ENCODE assay signal across 1 cellular context in genomic region chr10:110535958-110536891, GRCh38.
TF ChIP-seq lines count a peak whose summit lies in the region.

No MANE protein-coding gene starts in this region.

TF ChIP-seq in GM12878, 131 proteins besides CTCF, POLR2A, EP300 and RAD21 (continued from another document and continues in another):
- TF ChIP-seq ASH2L (IDR thresholded peaks at IDR 0.05; ENCODE audit: borderline replicate concordance, low read depth) (no peak), TCF7 (IDR thresholded peaks at IDR 0.05; ENCODE audit: borderline replicate concordance) (no peak), ZSCAN29 (IDR thresholded peaks at IDR 0.05) (no peak), POLR2AphosphoS2 (IDR thresholded peaks at IDR 0.05; ENCODE audit: low read depth, low read length) (no peak), E2F4 (IDR thresholded peaks at IDR 0.05; ENCODE audit: low read depth, low read length) (no peak), CHD4 (IDR thresholded peaks at IDR 0.05) (no peak), RB1 (IDR thresholded peaks at IDR 0.05; ENCODE audit: borderline replicate concordance) (peak; percentile 61; the same call in 1 of the 2 replicates), HDGF (IDR thresholded peaks at IDR 0.05) (no peak), SREBF1 (IDR thresholded peaks at IDR 0.05; ENCODE audit: low read length) (no peak), CBX5 (IDR thresholded peaks at IDR 0.05; ENCODE audit: low read depth) (no peak; the same call in 1 of the 2 replicates), ZBTB4 (CRISPR knock-in tag; IDR thresholded peaks at IDR 0.05) (no peak), SREBF2 (IDR thresholded peaks at IDR 0.05; ENCODE audit: low read length) (no peak), LARP7 (IDR thresholded peaks at IDR 0.05) (0 out of 2 replicates have a peak, but pooled peaks have one; percentile 61), RCOR1 (conservative IDR thresholded peaks at IDR 0.05; ENCODE audit: low read depth, low read length) (no peak), E2F8 (IDR thresholded peaks at IDR 0.05; ENCODE audit: low read depth, partially characterized antibody) (no peak), MXI1 (IDR thresholded peaks at IDR 0.05; ENCODE audit: low read depth, low read length) (no peak; the same call in 1 of the 2 replicates), BHLHE40 (IDR thresholded peaks at IDR 0.05; ENCODE audit: borderline replicate concordance in 1 of 2, low read depth in 2 of 2, low read length in 1 of 2) (peak; percentile 90 to 92), ZNF687 (IDR thresholded peaks at IDR 0.05) (no peak; the same call in 1 of the 2 replicates), IKZF2 (IDR thresholded peaks at IDR 0.05) (peak; percentile 99), ZBTB40 (IDR thresholded peaks at IDR 0.05; ENCODE audit: borderline replicate concordance) (peak; percentile 27; the same call in 1 of the 2 replicates), SMAD5 (IDR thresholded peaks at IDR 0.05; ENCODE audit: low read depth) (no peak), SIX5 (IDR thresholded peaks at IDR 0.05; ENCODE audit: low read depth, low read length, severe bottlenecking) (no peak), IRF5 (IDR thresholded peaks at IDR 0.05; ENCODE audit: borderline replicate concordance) (no peak), MTA2 (IDR thresholded peaks at IDR 0.05; ENCODE audit: low read depth) (peak; percentile 93), ZNF384 (IDR thresholded peaks at IDR 0.05; ENCODE audit: borderline replicate concordance, low read depth, low read length) (no peak), MEF2A (IDR thresholded peaks at IDR 0.05; ENCODE audit: insufficient read depth, low read depth, low read length) (no peak), SIN3A (IDR thresholded peaks at IDR 0.05; ENCODE audit: low read depth, low read length) (no peak)
- TF ChIP-seq, protein P1, sequence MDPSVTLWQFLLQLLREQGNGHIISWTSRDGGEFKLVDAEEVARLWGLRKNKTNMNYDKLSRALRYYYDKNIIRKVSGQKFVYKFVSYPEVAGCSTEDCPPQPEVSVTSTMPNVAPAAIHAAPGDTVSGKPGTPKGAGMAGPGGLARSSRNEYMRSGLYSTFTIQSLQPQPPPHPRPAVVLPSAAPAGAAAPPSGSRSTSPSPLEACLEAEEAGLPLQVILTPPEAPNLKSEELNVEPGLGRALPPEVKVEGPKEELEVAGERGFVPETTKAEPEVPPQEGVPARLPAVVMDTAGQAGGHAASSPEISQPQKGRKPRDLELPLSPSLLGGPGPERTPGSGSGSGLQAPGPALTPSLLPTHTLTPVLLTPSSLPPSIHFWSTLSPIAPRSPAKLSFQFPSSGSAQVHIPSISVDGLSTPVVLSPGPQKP (IDR thresholded peaks at IDR 0.05; ENCODE audit: low read depth, low read length) = no peak
- TF ChIP-seq, protein P2, sequence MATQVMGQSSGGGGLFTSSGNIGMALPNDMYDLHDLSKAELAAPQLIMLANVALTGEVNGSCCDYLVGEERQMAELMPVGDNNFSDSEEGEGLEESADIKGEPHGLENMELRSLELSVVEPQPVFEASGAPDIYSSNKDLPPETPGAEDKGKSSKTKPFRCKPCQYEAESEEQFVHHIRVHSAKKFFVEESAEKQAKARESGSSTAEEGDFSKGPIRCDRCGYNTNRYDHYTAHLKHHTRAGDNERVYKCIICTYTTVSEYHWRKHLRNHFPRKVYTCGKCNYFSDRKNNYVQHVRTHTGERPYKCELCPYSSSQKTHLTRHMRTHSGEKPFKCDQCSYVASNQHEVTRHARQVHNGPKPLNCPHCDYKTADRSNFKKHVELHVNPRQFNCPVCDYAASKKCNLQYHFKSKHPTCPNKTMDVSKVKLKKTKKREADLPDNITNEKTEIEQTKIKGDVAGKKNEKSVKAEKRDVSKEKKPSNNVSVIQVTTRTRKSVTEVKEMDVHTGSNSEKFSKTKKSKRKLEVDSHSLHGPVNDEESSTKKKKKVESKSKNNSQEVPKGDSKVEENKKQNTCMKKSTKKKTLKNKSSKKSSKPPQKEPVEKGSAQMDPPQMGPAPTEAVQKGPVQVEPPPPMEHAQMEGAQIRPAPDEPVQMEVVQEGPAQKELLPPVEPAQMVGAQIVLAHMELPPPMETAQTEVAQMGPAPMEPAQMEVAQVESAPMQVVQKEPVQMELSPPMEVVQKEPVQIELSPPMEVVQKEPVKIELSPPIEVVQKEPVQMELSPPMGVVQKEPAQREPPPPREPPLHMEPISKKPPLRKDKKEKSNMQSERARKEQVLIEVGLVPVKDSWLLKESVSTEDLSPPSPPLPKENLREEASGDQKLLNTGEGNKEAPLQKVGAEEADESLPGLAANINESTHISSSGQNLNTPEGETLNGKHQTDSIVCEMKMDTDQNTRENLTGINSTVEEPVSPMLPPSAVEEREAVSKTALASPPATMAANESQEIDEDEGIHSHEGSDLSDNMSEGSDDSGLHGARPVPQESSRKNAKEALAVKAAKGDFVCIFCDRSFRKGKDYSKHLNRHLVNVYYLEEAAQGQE (IDR thresholded peaks at IDR 0.05; ENCODE audit: low read depth, low read length) = no peak
- TF ChIP-seq, protein P3, sequence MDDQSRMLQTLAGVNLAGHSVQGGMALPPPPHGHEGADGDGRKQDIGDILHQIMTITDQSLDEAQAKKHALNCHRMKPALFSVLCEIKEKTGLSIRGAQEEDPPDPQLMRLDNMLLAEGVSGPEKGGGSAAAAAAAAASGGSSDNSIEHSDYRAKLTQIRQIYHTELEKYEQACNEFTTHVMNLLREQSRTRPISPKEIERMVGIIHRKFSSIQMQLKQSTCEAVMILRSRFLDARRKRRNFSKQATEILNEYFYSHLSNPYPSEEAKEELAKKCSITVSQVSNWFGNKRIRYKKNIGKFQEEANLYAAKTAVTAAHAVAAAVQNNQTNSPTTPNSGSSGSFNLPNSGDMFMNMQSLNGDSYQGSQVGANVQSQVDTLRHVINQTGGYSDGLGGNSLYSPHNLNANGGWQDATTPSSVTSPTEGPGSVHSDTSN (IDR thresholded peaks at IDR 0.05; ENCODE audit: insufficient replicate concordance, low read depth, low read length) = peak; percentile 21
